Comparison of ENCODE assay signal across 8 cellular contexts in genomic region chr11:64876835-64877341, GRCh38. TPM values are rescaled to one million over a fixed set of nuclear protein-coding genes. Genes with fewer than 3 reads are reported as not detected.
DNase-seq lines count a peak whose midpoint lies in the region; ATAC-seq and TF ChIP-seq lines count a peak whose summit lies in the region.

No MANE protein-coding gene starts in this region.

- DNase-seq in fibroblast of mammary gland (ENCODE audit: low read depth) (no peak), prostate gland (ENCODE audit: low spot score) (peak; percentile 52), GOT3 (lab: John Stamatoyannopoulos, UW) (no peak), SKM-1 (lab: John Stamatoyannopoulos, UW; ENCODE audit: unreplicated experiment) (no peak)
- DNase-seq in stimulated activated naive CD4-positive, alpha-beta T cell (lab: John Stamatoyannopoulos, UW), result no peak

- H3K4me3 ChIP-seq in fibroblast of mammary gland (ENCODE audit: control insufficient read depth, low read depth, low read length), result peak overlapping the region; percentile 95
- H3K4me3 ChIP-seq in prostate gland, result peak overlapping the region; percentile 58 to 60

- peak overlapping the region; percentile 63 to 69 for H3K27ac ChIP-seq in prostate gland

- H3K9me3 ChIP-seq in prostate gland, result no peaks in the 10 kb centered on the region

- TF ChIP-seq POLR2A in GM15510 (IDR thresholded peaks at IDR 0.05; ENCODE audit: borderline replicate concordance, extremely low read depth, insufficient read length), result peak; percentile 26
- TF ChIP-seq POLR2A in prostate gland (IDR thresholded peaks at IDR 0.05), result no peak

- 18% methylated on average over 14 of the region's 14 CpGs for WGBS in prostate gland

- intact Hi-C loops in prostate gland (cut with DNase I), result no loop called here

- TF ChIP-seq CTCF in fibroblast of mammary gland (conservative IDR thresholded peaks at IDR 0.05; ENCODE audit: control insufficient read depth, insufficient read depth, low read depth, low read length) (no peak), prostate gland (IDR thresholded peaks at IDR 0.05) (peak in 1 of 4 experiments; percentile 3)

- peaks cover 3% of the 10 kb centered on the region for H3K4me1 ChIP-seq in prostate gland (replicated peaks)

- ATAC-seq in SK-N-SH treated with all-trans-retinoic acid at 6 μM for 48 hours (peak; percentile 54), HG02885 (IDR thresholded peaks at IDR 0.05; ENCODE audit: poor library complexity, unreplicated experiment) (no peak)

- no peaks in the 10 kb centered on the region for H3K27me3 ChIP-seq in prostate gland (replicated peaks; ENCODE audit: insufficient read depth)

- no peaks in the 10 kb centered on the region for H3K36me3 ChIP-seq in prostate gland

TF ChIP-seq in SK-N-SH treated with all-trans-retinoic acid at 6 μM for 48 hours, 23 proteins besides CTCF, POLR2A, EP300 and RAD21:
- TF ChIP-seq PPARA (CRISPR knock-in tag; IDR thresholded peaks at IDR 0.05; ENCODE audit: borderline replicate concordance) (no peak), SNAI2 (CRISPR knock-in tag; IDR thresholded peaks at IDR 0.05) (no peak), RARB (CRISPR knock-in tag; IDR thresholded peaks at IDR 0.05) (no peak), ZFP30 (CRISPR knock-in tag; IDR thresholded peaks at IDR 0.05) (no peak), TOX (CRISPR knock-in tag; IDR thresholded peaks at IDR 0.05; ENCODE audit: borderline replicate concordance) (no peak), ZFP3 (CRISPR knock-in tag; IDR thresholded peaks at IDR 0.05) (no peak), TCF4 (CRISPR knock-in tag; IDR thresholded peaks at IDR 0.05; ENCODE audit: borderline replicate concordance) (no peak)
TF ChIP-seq in SK-N-SH treated with all-trans-retinoic acid at 6 μM for 48 hours: peak in this region for 0.

RNA-seq across cellular contexts. Expression of gene EHD1, which starts 1.5 kb away (rescaled TPM):
- total RNA-seq in prostate gland, result 100 to 1,000 TPM in 1 of 2 donors, 10 to 100 TPM in 1; 38.8 to 104 TPM

RNA-seq across cellular contexts. Expression of gene CDC42BPG, which starts 32.4 kb away (rescaled TPM):
- 10 to 100 TPM; 17.2 to 24.0 TPM for total RNA-seq in prostate gland

RNA-seq across cellular contexts. Expression of gene ATG2A, which starts 40.1 kb away (rescaled TPM):
- total RNA-seq in prostate gland, result 10 to 100 TPM; 38.4 to 66.1 TPM

RNA-seq across cellular contexts. Expression of gene PPP2R5B, which starts 47.6 kb away (rescaled TPM):
- total RNA-seq in prostate gland, result 10 to 100 TPM; 14.1 to 32.6 TPM

RNA-seq across cellular contexts. Expression of gene GPHA2, which starts 58.8 kb away (rescaled TPM):
- not detected for total RNA-seq in prostate gland
